1 cellular context compared by ENCODE assay signal in genomic region chr9:2320632-2321031, GRCh38.
TF ChIP-seq lines count a peak whose summit lies in the region.

No MANE protein-coding gene starts in this region.

TF ChIP-seq in IMR-90, 13 proteins besides CTCF, POLR2A, EP300 and RAD21 (continued from another document):
- TF ChIP-seq CEBPB (IDR thresholded peaks at IDR 0.05; ENCODE audit: low read depth, low read length) (no peak), CHD1 (IDR thresholded peaks at IDR 0.05; ENCODE audit: low read depth, low read length) (no peak), USF2 (IDR thresholded peaks at IDR 0.05; ENCODE audit: low read depth, low read length) (no peak), FOS (IDR thresholded peaks at IDR 0.05; ENCODE audit: low read depth, low read length) (no peak), RFX5 (IDR thresholded peaks at IDR 0.05; ENCODE audit: low read depth, low read length) (no peak), MXI1 (IDR thresholded peaks at IDR 0.05; ENCODE audit: borderline replicate concordance, low read depth, low read length) (no peak)
